Comparison of ENCODE assay signal across 8 cellular contexts in genomic region chr17:59786536-59787319, GRCh38.
DNase-seq lines count a peak whose midpoint lies in the region; ATAC-seq and TF ChIP-seq lines count a peak whose summit lies in the region.

No MANE protein-coding gene starts in this region.

- H3K9ac ChIP-seq in DND-41 (ENCODE audit: low read depth, low read length) = peak overlapping the region; percentile 62
- peak overlapping the region; percentile 89 for H3K9ac ChIP-seq in SK-N-SH

- H3F3A ChIP-seq in SK-N-SH (replicated peaks; ENCODE audit: insufficient read depth) = peaks cover 78% of the 10 kb centered on the region

- no peaks in the 10 kb centered on the region for H3K9me3 ChIP-seq in DND-41 (ENCODE audit: insufficient read depth, low read length, severe bottlenecking)
- H3K9me3 ChIP-seq in SK-N-SH = no peaks in the 10 kb centered on the region
- H3K9me3 ChIP-seq in gastrocnemius medialis = no peaks in the 10 kb centered on the region

- 10% methylated on average over 8 of the region's 8 CpGs for WGBS in SK-N-SH (ENCODE audit: low lambda C conversion rate)

- peaks cover 6% of the 10 kb centered on the region for H3K79me2 ChIP-seq in DND-41 (ENCODE audit: insufficient read depth, low read length)
- H3K79me2 ChIP-seq in SK-N-SH (ENCODE audit: insufficient read depth) = peaks cover 74% of the 10 kb centered on the region

- peak; percentile 9 to 29 for TF ChIP-seq POLR2A in gastrocnemius medialis (IDR thresholded peaks at IDR 0.05)

- DNase-seq in DND-41 = peak; percentile 83
- peak; percentile 96 for DNase-seq in HT1080 (ENCODE audit: low read depth)
- peak; percentile 32 for DNase-seq in SK-N-SH
- peak; percentile 45 for DNase-seq in activated naive CD8-positive, alpha-beta T cell treated with anti-CD3 and anti-CD28 coated beads, Interleukin-2, amount 50 U/mL, for 16 hours (ENCODE audit: low read depth, low spot score)
- no peak for DNase-seq in left ventricle myocardium superior
- peak in 1 of 2 donors; percentile 45 for DNase-seq in gastrocnemius medialis
- no peak for DNase-seq in COR-L47 (lab: John Stamatoyannopoulos, UW)

- intact Hi-C loops in left ventricle myocardium superior (cut with micrococcal nuclease) (no loop called here), gastrocnemius medialis (cut with DNase I; ENCODE audit: low total_unique reads) (no loop called here)

- POLR2A ChIA-PET in SK-N-SH (lab: Yijun Ruan, JAX) = no interaction called here

- H3K4me2 ChIP-seq in DND-41 (ENCODE audit: insufficient read depth, low read length) = peak overlapping the region; percentile 67
- peak overlapping the region; percentile 61 for H3K4me2 ChIP-seq in SK-N-SH

- peak overlapping the region; percentile 90 for H3K27ac ChIP-seq in DND-41 (ENCODE audit: low read length)
- peak overlapping the region; percentile 97 to 99 for H3K27ac ChIP-seq in SK-N-SH (ENCODE audit: low read depth in 2 of 2, low read length in 1 of 2)
- peak overlapping the region; percentile 3 to 74 (median 60) for H3K27ac ChIP-seq in gastrocnemius medialis

- peaks cover 61% of the 10 kb centered on the region for H3K4me1 ChIP-seq in DND-41 (ENCODE audit: insufficient read depth, low read length)
- H3K4me1 ChIP-seq in SK-N-SH (ENCODE audit: control insufficient read depth in 1 of 2, insufficient read depth in 2 of 2, low read depth in 1 of 2, low read length in 1 of 2) = peaks cover 20 to 52% of the 10 kb centered on the region in 2 experiments
- peaks cover 4 to 34% of the 10 kb centered on the region in 2 donors for H3K4me1 ChIP-seq in gastrocnemius medialis

- peak; percentile 56 for TF ChIP-seq CTCF in DND-41 (IDR thresholded peaks at IDR 0.05; ENCODE audit: borderline replicate concordance, extremely low read depth, low read length, poor library complexity, severe bottlenecking)
- TF ChIP-seq CTCF in SK-N-SH (IDR thresholded peaks at IDR 0.05) = no peak
- TF ChIP-seq CTCF in gastrocnemius medialis (IDR thresholded peaks at IDR 0.05 in 4 of 5, conservative IDR thresholded peaks at IDR 0.05 in 1 of 5) = no peak

- ATAC-seq in DND-41 (ENCODE audit: insufficient read depth, low read depth) = peak; percentile 96
- ATAC-seq in GM21423 (IDR thresholded peaks at IDR 0.05; ENCODE audit: unreplicated experiment) = peak; percentile 85
- ATAC-seq in left ventricle myocardium superior = peak; percentile 87
- peak; percentile 76 to 90 for ATAC-seq in gastrocnemius medialis

- in situ Hi-C loops in gastrocnemius medialis (cut with MboI; ENCODE audit: low sequenced_read_pairs in 4 of 4) = no loop called here

- no peaks in the 10 kb centered on the region for H3K27me3 ChIP-seq in DND-41 (ENCODE audit: insufficient read depth, low read length, poor library complexity)
- no peaks in the 10 kb centered on the region for H3K27me3 ChIP-seq in SK-N-SH (ENCODE audit: insufficient read depth)
- no peaks in the 10 kb centered on the region for H3K27me3 ChIP-seq in gastrocnemius medialis

- 0 out of 2 replicates have a peak, but pooled peaks have one; percentile 11 for TF ChIP-seq RAD21 in SK-N-SH (IDR thresholded peaks at IDR 0.05; ENCODE audit: low read length)

- peak overlapping the region; percentile 1 to 43 for H3K4me3 ChIP-seq in DND-41 (ENCODE audit: low read depth in 1 of 2, low read length in 2 of 2)
- H3K4me3 ChIP-seq in SK-N-SH (ENCODE audit: low read depth in 2 of 2, low read length in 1 of 2) = peak overlapping the region in 1 of 2 experiments; percentile 6; a peak in 1 of 4 replicates
- peak overlapping the region in 2 of 4 donors; percentile 2 to 19 for H3K4me3 ChIP-seq in gastrocnemius medialis

- CTCF ChIA-PET in SK-N-SH (lab: Yijun Ruan, JAX) = interaction anchor here (1.4 kb wide), 3 partner anchors 23 to 128 kb away, joined by 3 to 4 read pairs (median 3); no protein-coding TSS in a partner anchor

- H3K36me3 ChIP-seq in DND-41 (ENCODE audit: insufficient read depth, low read length) = no peaks in the 10 kb centered on the region
- peaks cover 0 to 7% of the 10 kb centered on the region in 2 experiments for H3K36me3 ChIP-seq in SK-N-SH (replicated peaks in 1 of 2; ENCODE audit: control insufficient read depth in 1 of 2, insufficient read depth in 2 of 2, low read length in 1 of 2)
- H3K36me3 ChIP-seq in gastrocnemius medialis = no peaks in the 10 kb centered on the region

- H2AFZ ChIP-seq in DND-41 (ENCODE audit: low read depth, low read length) (peak overlapping the region; percentile 53), SK-N-SH (ENCODE audit: low read depth) (no peak overlapping the region)

- no peaks in the 10 kb centered on the region for H3K9me2 ChIP-seq in SK-N-SH

- peak; percentile 95 to 100 for TF ChIP-seq EP300 in SK-N-SH (IDR thresholded peaks at IDR 0.05; ENCODE audit: borderline replicate concordance in 1 of 2, low read depth in 1 of 2, low read length in 1 of 2)

- H4K20me1 ChIP-seq in DND-41 (ENCODE audit: insufficient read depth, low read length) (no peaks in the 10 kb centered on the region), SK-N-SH (ENCODE audit: insufficient read depth) (no peaks in the 10 kb centered on the region)

TF ChIP-seq in SK-N-SH, 30 proteins besides CTCF, POLR2A, EP300 and RAD21 (continues in another document):
- TF ChIP-seq RFX5 (IDR thresholded peaks at IDR 0.05; ENCODE audit: low read length) (peak; percentile 91), GABPA (IDR thresholded peaks at IDR 0.05; ENCODE audit: low read depth) (peak; percentile 33), IRF3 (IDR thresholded peaks at IDR 0.05; ENCODE audit: low read depth, low read length) (no peak), YY1 (IDR thresholded peaks at IDR 0.05; ENCODE audit: low read depth) (peak; percentile 68; the same call in 1 of the 2 replicates), RCOR1 (IDR thresholded peaks at IDR 0.05; ENCODE audit: low read length) (peak; percentile 69), POLR2AphosphoS5 (IDR thresholded peaks at IDR 0.05; ENCODE audit: low read depth, low read length) (peak; percentile 88), FOXM1 (IDR thresholded peaks at IDR 0.05; ENCODE audit: low read depth) (peak; percentile 100), PBX3 (IDR thresholded peaks at IDR 0.05) (peak; percentile 96), JUND (IDR thresholded peaks at IDR 0.05) (peak; percentile 100), SMC3 (IDR thresholded peaks at IDR 0.05; ENCODE audit: low read depth, low read length) (peak; percentile 28), NRF1 (IDR thresholded peaks at IDR 0.05; ENCODE audit: low read depth, low read length) (no peak), RXRA (IDR thresholded peaks at IDR 0.05; ENCODE audit: borderline replicate concordance, low read depth) (peak; percentile 100), USF1 (IDR thresholded peaks at IDR 0.05; ENCODE audit: borderline replicate concordance, low read depth) (peak; percentile 96), REST (IDR thresholded peaks at IDR 0.05; ENCODE audit: low read depth, low read length) (peak; percentile 83), MEF2A (IDR thresholded peaks at IDR 0.05; ENCODE audit: borderline replicate concordance, low read depth) (peak; percentile 90), FOXJ3 (CRISPR knock-in tag; IDR thresholded peaks at IDR 0.05) (no peak)

Comparison
In these comparisons a context has a peak if more than half of its experiments do, and no peak if none do; other contexts are left out.
1. DNase-seq: peak in DND-41 (single experiment), HT1080 (single experiment), SK-N-SH (single experiment) and activated naive CD8-positive, alpha-beta T cell treated with anti-CD3 and anti-CD28 coated beads, Interleukin-2, amount 50 U/mL, for 16 hours (single experiment); none in left ventricle myocardium superior (single experiment) and COR-L47 (single experiment).
2. Peak in every context shown above with its lines, with median percentiles within 50 percentile points of each other: ATAC-seq and H3K27ac ChIP-seq.